8 cellular contexts compared by ENCODE assay signal in genomic region chr19:1437609-1438008, GRCh38. TPM values are rescaled to one million over a fixed set of nuclear protein-coding genes. Genes with fewer than 3 reads are reported as not detected.
DNase-seq lines count a peak whose midpoint lies in the region; ATAC-seq and TF ChIP-seq lines count a peak whose summit lies in the region.

No MANE protein-coding gene starts in this region.

- no TSS peak for BruUV-seq in IMR-90 (replicated peaks; lab: Mats Ljungman, UMichigan)
- no TSS peak for BruUV-seq in mammary epithelial cell (replicated peaks; lab: Mats Ljungman, UMichigan)

- H2BK20ac ChIP-seq in IMR-90 (ENCODE audit: low read depth, low read length) = no peak overlapping the region

- no peak overlapping the region for H3K9ac ChIP-seq in IMR-90 (ENCODE audit: low read depth, low read length)
- no peak overlapping the region for H3K9ac ChIP-seq in mammary epithelial cell (ENCODE audit: insufficient read depth, low read length)

- no peaks in the 10 kb centered on the region for H3K9me3 Mint-ChIP-seq in CD4-positive, alpha-beta T cell
- no peaks in the 10 kb centered on the region for H3K9me3 Mint-ChIP-seq in natural killer cell treated with Interleukin-12 subunit alpha and Interleukin-12 subunit beta and Interleukin-15 and Interleukin-18, amount 100 ng/mL, for 72 hours

- H3K36me3 ChIP-seq in IMR-90 (ENCODE audit: control insufficient read depth, insufficient read depth, low read length) (peaks cover 57% of the 10 kb centered on the region), mammary epithelial cell (ENCODE audit: insufficient read depth, low read length) (peaks cover 24% of the 10 kb centered on the region), spleen (peaks cover 9 to 73% (median 60%) of the 10 kb centered on the region in 6 donors)

- no peak overlapping the region for H2BK15ac ChIP-seq in IMR-90 (ENCODE audit: low read depth, low read length)

- no peak overlapping the region for H3K4ac ChIP-seq in IMR-90 (ENCODE audit: low read depth, low read length)

- no peak for DNase-seq in CD4-positive, alpha-beta T cell
- DNase-seq in IMR-90 = no peak
- no peak for DNase-seq in mammary epithelial cell
- no peak for DNase-seq in natural killer cell treated with Interleukin-12 subunit alpha and Interleukin-12 subunit beta and Interleukin-15 and Interleukin-18, amount 100 ng/mL, for 72 hours (ENCODE audit: low spot score)
- DNase-seq in DMS153 (lab: John Stamatoyannopoulos, UW) = no peak
- no peak for DNase-seq in spleen

- H2BK5ac ChIP-seq in IMR-90 (ENCODE audit: low read depth, low read length, poor library complexity, severe bottlenecking) = peak overlapping the region; percentile 33

- in situ Hi-C loops in IMR-90 (cut with MboI; ENCODE audit: low sequenced_read_pairs) (no loop called here), mammary epithelial cell (cut with MboI; ENCODE audit: low sequenced_read_pairs in 2 of 2) (no loop called here)

- peaks cover 23% of the 10 kb centered on the region for H3K4me1 Mint-ChIP-seq in CD4-positive, alpha-beta T cell (ENCODE audit: low read depth)
- H3K4me1 Mint-ChIP-seq in natural killer cell treated with Interleukin-12 subunit alpha and Interleukin-12 subunit beta and Interleukin-15 and Interleukin-18, amount 100 ng/mL, for 72 hours (ENCODE audit: low read depth in 2 of 2) = peaks cover 8 to 22% of the 10 kb centered on the region in 2 donors

- CTCF ChIA-PET in CD4-positive, alpha-beta T cell (lab: Charles Lee) = interaction anchor here (1.0 kb wide), 1 partner anchor 13 kb away, joined by 3 read pairs; no protein-coding TSS in a partner anchor
- CTCF ChIA-PET in IMR-90 (lab: Yijun Ruan, JAX) = no interaction called here
- CTCF ChIA-PET in mammary epithelial cell (lab: Charles Lee; ENCODE audit: low non-redundant PET) = no interaction called here

- intact Hi-C loops in CD4-positive, alpha-beta T cell (cut with DNase I, micrococcal nuclease) = loop anchor here (1.0 to 5.0 kb wide), 5 partner anchors 30 to 160 kb away; partner anchors contain the start of genes ADAMTSL5 (in 2 of the 2), DAZAP1 (in 2 of the 2), C19orf25 (in 1 of the 2) and FAM174C (in 1 of the 2)
- intact Hi-C loops in IMR-90 (cut with micrococcal nuclease) (no loop called here), mammary epithelial cell (cut with micrococcal nuclease) (loop anchor here (2.0 kb wide), 3 partner anchors 31 to 159 kb away; partner anchors contain the start of gene DAZAP1), spleen (cut with DNase I; ENCODE audit: low total_unique reads) (no loop called here)

- no peak overlapping the region for H3K23ac ChIP-seq in IMR-90 (ENCODE audit: low read depth, low read length)

- no peaks in the 10 kb centered on the region for H3K27me3 ChIP-seq in CD4-positive, alpha-beta T cell (ENCODE audit: control insufficient read depth, insufficient read depth, low read length)
- H3K27me3 ChIP-seq in IMR-90 (ENCODE audit: control insufficient read depth, insufficient read depth, low read length) = no peaks in the 10 kb centered on the region
- H3K27me3 ChIP-seq in mammary epithelial cell (ENCODE audit: insufficient read depth, low read length) = no peaks in the 10 kb centered on the region
- H3K27me3 ChIP-seq in spleen (replicated peaks in 1 of 7) = no peaks in the 10 kb centered on the region

- no peak for TF ChIP-seq RAD21 in IMR-90 (IDR thresholded peaks at IDR 0.05; ENCODE audit: low read length)

- H3K79me2 ChIP-seq in mammary epithelial cell (ENCODE audit: insufficient read depth, low read length) = peaks cover 61% of the 10 kb centered on the region

- H3K56ac ChIP-seq in IMR-90 (ENCODE audit: extremely low read depth, insufficient read depth, low read length) = no peak overlapping the region

- peaks cover 26 to 42% of the 10 kb centered on the region in 2 experiments for H3K79me1 ChIP-seq in IMR-90 (ENCODE audit: low read depth in 1 of 2, low read length in 2 of 2)

- H3K4me3 ChIP-seq in IMR-90 (ENCODE audit: insufficient read depth, low read depth, low read length) (no peak overlapping the region), mammary epithelial cell (replicated peaks in 1 of 3; ENCODE audit: insufficient read depth in 1 of 3, low read depth in 2 of 3, low read length in 3 of 3) (no peak overlapping the region), spleen (peak overlapping the region in 3 of 8 donors; percentile 68 to 97 (median 83))

- no peak overlapping the region for H2BK120ac ChIP-seq in IMR-90 (ENCODE audit: low read depth, low read length)

- H4K20me1 ChIP-seq in IMR-90 (ENCODE audit: insufficient read depth, low read length) (peaks cover 43% of the 10 kb centered on the region), mammary epithelial cell (ENCODE audit: insufficient read depth, low read length) (peaks cover 9% of the 10 kb centered on the region)

- H3K4me2 ChIP-seq in IMR-90 (ENCODE audit: low read depth, low read length) (no peak overlapping the region), mammary epithelial cell (ENCODE audit: insufficient read depth, low read depth, low read length) (peak overlapping the region; percentile 16)

- POLR2A ChIA-PET in CD4-positive, alpha-beta T cell (lab: Charles Lee) = interaction anchor here (0.9 to 1.4 kb wide), 2 partner anchors 29 to 54 kb away, joined by 3 read pairs; no protein-coding TSS in a partner anchor
- POLR2A ChIA-PET in IMR-90 (lab: Charles Lee; ENCODE audit: unreplicated experiment) = interaction anchor here (0.6 kb wide), 1 partner anchor 140 kb away, joined by 9 read pairs; no protein-coding TSS in a partner anchor

- H3K4me3 Mint-ChIP-seq in CD4-positive, alpha-beta T cell = peak overlapping the region; percentile 100
- peak overlapping the region; percentile 91 for H3K4me3 Mint-ChIP-seq in natural killer cell treated with Interleukin-12 subunit alpha and Interleukin-12 subunit beta and Interleukin-15 and Interleukin-18, amount 100 ng/mL, for 72 hours

- no peak overlapping the region for H3K27ac ChIP-seq in CD4-positive, alpha-beta T cell (ENCODE audit: low read depth, low read length)
- H3K27ac ChIP-seq in IMR-90 (ENCODE audit: insufficient read depth, low read length) (no peak overlapping the region), mammary epithelial cell (ENCODE audit: insufficient read depth, low read depth, low read length) (no peak overlapping the region), spleen (peak overlapping the region in 4 of 8 donors; percentile 90 to 97 (median 92))

- H2AK5ac ChIP-seq in IMR-90 (ENCODE audit: low read depth, low read length) = no peak overlapping the region

- no peak overlapping the region for H2AK9ac ChIP-seq in IMR-90 (replicated peaks; ENCODE audit: low read depth, low read length, poor library complexity)

- no peak for ATAC-seq in CD4-positive, alpha-beta T cell (ENCODE audit: poor library complexity)
- no peak for ATAC-seq in IMR-90 (ENCODE audit: low read depth)
- no peak for ATAC-seq in natural killer cell treated with Interleukin-12 subunit alpha and Interleukin-12 subunit beta and Interleukin-15 and Interleukin-18, amount 100 ng/mL, for 72 hours
- no peak for ATAC-seq in HG03108 (IDR thresholded peaks at IDR 0.05; ENCODE audit: unreplicated experiment)
- no peak for ATAC-seq in GM19452 (IDR thresholded peaks at IDR 0.05; ENCODE audit: unreplicated experiment)

- no peaks in the 10 kb centered on the region for H3K9me3 ChIP-seq in CD4-positive, alpha-beta T cell (ENCODE audit: control insufficient read depth, low read length)
- H3K9me3 ChIP-seq in IMR-90 (ENCODE audit: control insufficient read depth, insufficient read depth, low read length) (no peaks in the 10 kb centered on the region), mammary epithelial cell (replicated peaks; ENCODE audit: insufficient read depth, low read length) (no peaks in the 10 kb centered on the region), spleen (no peaks in the 10 kb centered on the region)

- WGBS in IMR-90 (ENCODE audit: extremely low coverage in 2 of 2, insufficient read length in 1 of 2), 2 experiments = no CpG with 5 or more reads among the region's 8 CpGs
- WGBS in mammary epithelial cell (ENCODE audit: low coverage, missing lambda C conversion rate) = 80% methylated on average over 7 of the region's 8 CpGs
- WGBS in spleen, 5 donors = 37 to 70% (median 59%) methylated on average over 8 of the region's 8 CpGs

- H3K4me1 ChIP-seq in IMR-90 (ENCODE audit: control insufficient read depth, insufficient read depth, low read length) (peaks cover 6% of the 10 kb centered on the region), mammary epithelial cell (ENCODE audit: insufficient read depth, low read length) (peaks cover 23% of the 10 kb centered on the region), spleen (peaks cover 15 to 68% (median 35%) of the 10 kb centered on the region in 6 donors)

- peaks cover 62% of the 10 kb centered on the region for H3K36me3 Mint-ChIP-seq in CD4-positive, alpha-beta T cell (ENCODE audit: low read depth)
- H3K36me3 Mint-ChIP-seq in natural killer cell treated with Interleukin-12 subunit alpha and Interleukin-12 subunit beta and Interleukin-15 and Interleukin-18, amount 100 ng/mL, for 72 hours = no peaks in the 10 kb centered on the region

- TF ChIP-seq CTCF in CD4-positive, alpha-beta T cell (IDR thresholded peaks at IDR 0.05) = no peak
- TF ChIP-seq CTCF in IMR-90 (conservative IDR thresholded peaks at IDR 0.05; ENCODE audit: low read depth, low read length) (no peak), mammary epithelial cell (conservative IDR thresholded peaks at IDR 0.05 in 1 of 2, IDR thresholded peaks at IDR 0.05 in 1 of 2; ENCODE audit: extremely low read depth in 1 of 2, insufficient read depth in 1 of 2, low read depth in 1 of 2, low read length in 2 of 2) (no peak), spleen (IDR thresholded peaks at IDR 0.05 in 8 of 11, conservative IDR thresholded peaks at IDR 0.05 in 3 of 11) (no peak)

- dilution Hi-C loops in IMR-90 (cut with HindIII; ENCODE audit: low sequenced_read_pairs, unreplicated experiment) (no loop called here), mammary epithelial cell (cut with HindIII; ENCODE audit: low sequenced_read_pairs) (no loop called here)

- no peaks in the 10 kb centered on the region; the same call in 1 of the 2 replicates for H3K9me1 ChIP-seq in IMR-90 (ENCODE audit: insufficient read depth, low read length)

- no peak overlapping the region for H3K14ac ChIP-seq in IMR-90 (replicated peaks; ENCODE audit: low read depth, low read length)

- no peaks in the 10 kb centered on the region for H3K27me3 Mint-ChIP-seq in CD4-positive, alpha-beta T cell
- H3K27me3 Mint-ChIP-seq in natural killer cell treated with Interleukin-12 subunit alpha and Interleukin-12 subunit beta and Interleukin-15 and Interleukin-18, amount 100 ng/mL, for 72 hours = no peaks in the 10 kb centered on the region

- H2AFZ ChIP-seq in IMR-90 (replicated peaks; ENCODE audit: low read length, poor library complexity) (no peak overlapping the region), mammary epithelial cell (ENCODE audit: low read depth, low read length) (no peak overlapping the region)

- no peak overlapping the region for H3K18ac ChIP-seq in IMR-90 (ENCODE audit: low read depth, low read length)

- H3K27ac Mint-ChIP-seq in CD4-positive, alpha-beta T cell = peak overlapping the region; percentile 92
- peak overlapping the region; percentile 95 to 98 for H3K27ac Mint-ChIP-seq in natural killer cell treated with Interleukin-12 subunit alpha and Interleukin-12 subunit beta and Interleukin-15 and Interleukin-18, amount 100 ng/mL, for 72 hours

- H4K91ac ChIP-seq in IMR-90 (ENCODE audit: insufficient read depth, low read depth, low read length) = no peak overlapping the region

- TF ChIP-seq POLR2A in IMR-90 (IDR thresholded peaks at IDR 0.05; ENCODE audit: low read depth, low read length) (no peak), spleen (IDR thresholded peaks at IDR 0.05) (no peak)

- H4K5ac ChIP-seq in IMR-90 (ENCODE audit: low read depth, low read length) = no peak overlapping the region

- peak overlapping the region; percentile 48 to 89; a peak in 1 of 4 replicates for H4K8ac ChIP-seq in IMR-90 (ENCODE audit: low read depth in 2 of 2, low read length in 2 of 2)

RNA-seq across cellular contexts. Expression of gene RPS15, which starts 0.6 kb away (rescaled TPM):
- total RNA-seq in CD4-positive, alpha-beta T cell = 1,000 to 10,000 TPM; 2,193 to 2,200 TPM
- total RNA-seq in IMR-90 (2012; rRNA removed) = 834 and 1,179 TPM in 2 replicates
- 1,855 and 2,269 TPM in 2 replicates for polyA plus RNA-seq in IMR-90 (2012; rRNA removed)
- polyA plus RNA-seq in IMR-90 (2012; cell fraction: cytosol; rRNA removed) = 15,264 and 18,725 TPM in 2 replicates
- 1,510 and 3,480 TPM in 2 replicates for polyA plus RNA-seq in IMR-90 (2012; cell fraction: nucleus; rRNA removed; ENCODE audit: low replicate concordance)
- total RNA-seq in mammary epithelial cell = 100 to 1,000 TPM; 318 to 950 TPM
- 2,121 TPM for polyA plus RNA-seq in mammary epithelial cell
- polyA minus RNA-seq in mammary epithelial cell = 372 TPM
- total RNA-seq in natural killer cell treated with Interleukin-12 subunit alpha and Interleukin-12 subunit beta and Interleukin-15 and Interleukin-18, amount 100 ng/mL, for 72 hours = 1,000 to 10,000 TPM in 1 of 2 donors, 100 to 1,000 TPM in 1; 757 to 1,081 TPM
- total RNA-seq in spleen = 1,000 to 10,000 TPM in 6 of 7 donors, 100 to 1,000 TPM in 1; 932 to 4,344 (median 1,309) TPM
- polyA plus RNA-seq in spleen = 1,000 to 10,000 TPM; 4,275 to 5,849 (median 5,793) TPM

RNA-seq across cellular contexts. Expression of gene APC2, which starts 12.3 kb away (rescaled TPM):
- under 1 TPM; 0.20 to 0.30 TPM for total RNA-seq in CD4-positive, alpha-beta T cell
- 0.28 and 0.36 TPM in 2 replicates for total RNA-seq in IMR-90 (2012; rRNA removed)
- polyA plus RNA-seq in IMR-90 (2012; rRNA removed) = 0.41 and 0.42 TPM in 2 replicates
- 0.17 and 0.55 TPM in 2 replicates for polyA plus RNA-seq in IMR-90 (2012; cell fraction: cytosol; rRNA removed)
- 0.89 and 2.3 TPM in 2 replicates for polyA plus RNA-seq in IMR-90 (2012; cell fraction: nucleus; rRNA removed; ENCODE audit: low replicate concordance)
- total RNA-seq in mammary epithelial cell = under 1 TPM; under 0.01 to 0.19 TPM
- 0.08 TPM for polyA plus RNA-seq in mammary epithelial cell
- not detected for polyA minus RNA-seq in mammary epithelial cell
- total RNA-seq in natural killer cell treated with Interleukin-12 subunit alpha and Interleukin-12 subunit beta and Interleukin-15 and Interleukin-18, amount 100 ng/mL, for 72 hours = under 1 TPM; 0.05 to 0.17 TPM
- under 1 TPM; 0.07 to 0.56 (median 0.20) TPM for total RNA-seq in spleen
- under 1 TPM; 0.02 to 0.29 (median 0.02) TPM for polyA plus RNA-seq in spleen

RNA-seq across cellular contexts. Expression of gene DAZAP1, which starts 30.2 kb away (rescaled TPM):
- total RNA-seq in CD4-positive, alpha-beta T cell = 100 to 1,000 TPM; 128 to 133 TPM
- total RNA-seq in IMR-90 (2012; rRNA removed) (22.0 and 35.3 TPM in 2 replicates), mammary epithelial cell (100 to 1,000 TPM in 1 of 2 donors, 10 to 100 TPM in 1; 32.8 to 163 TPM), spleen (100 to 1,000 TPM in 3 of 7 donors, 10 to 100 TPM in 4; 43.8 to 137 (median 94.6) TPM)
- polyA plus RNA-seq in IMR-90 (2012; rRNA removed) (62.8 and 63.6 TPM in 2 replicates), mammary epithelial cell (56.3 TPM), spleen (100 to 1,000 TPM in 2 of 3 donors, 10 to 100 TPM in 1; 80.0 to 133 (median 106) TPM)
- polyA plus RNA-seq in IMR-90 (2012; cell fraction: cytosol; rRNA removed) = 32.2 and 39.6 TPM in 2 replicates
- polyA plus RNA-seq in IMR-90 (2012; cell fraction: nucleus; rRNA removed; ENCODE audit: low replicate concordance) = 127 and 151 TPM in 2 replicates
- polyA minus RNA-seq in mammary epithelial cell = 238 TPM
- total RNA-seq in natural killer cell treated with Interleukin-12 subunit alpha and Interleukin-12 subunit beta and Interleukin-15 and Interleukin-18, amount 100 ng/mL, for 72 hours = 100 to 1,000 TPM; 233 to 282 TPM

RNA-seq across cellular contexts. Expression of gene GAMT, which starts 36.3 kb away (rescaled TPM):
- total RNA-seq in CD4-positive, alpha-beta T cell = 10 to 100 TPM; 11.0 to 13.0 TPM
- total RNA-seq in IMR-90 (2012; rRNA removed) (22.8 and 23.9 TPM in 2 replicates), mammary epithelial cell (10 to 100 TPM in 1 of 2 donors, 1 to 10 TPM in 1; 4.2 to 19.5 TPM), spleen (10 to 100 TPM in 4 of 7 donors, 1 to 10 TPM in 3; 7.1 to 14.5 (median 11.2) TPM)
- polyA plus RNA-seq in IMR-90 (2012; rRNA removed) (51.8 and 63.6 TPM in 2 replicates), mammary epithelial cell (8.0 TPM), spleen (10 to 100 TPM; 15.2 to 20.4 (median 18.2) TPM)
- 37.4 and 106 TPM in 2 replicates for polyA plus RNA-seq in IMR-90 (2012; cell fraction: cytosol; rRNA removed)
- polyA plus RNA-seq in IMR-90 (2012; cell fraction: nucleus; rRNA removed; ENCODE audit: low replicate concordance) = 22.7 and 61.5 TPM in 2 replicates
- polyA minus RNA-seq in mammary epithelial cell = not detected
- 10 to 100 TPM in 1 of 2 donors, 1 to 10 TPM in 1; 5.2 to 15.6 TPM for total RNA-seq in natural killer cell treated with Interleukin-12 subunit alpha and Interleukin-12 subunit beta and Interleukin-15 and Interleukin-18, amount 100 ng/mL, for 72 hours

RNA-seq across cellular contexts. Expression of gene C19orf25, which starts 41.4 kb away (rescaled TPM):
- 10 to 100 TPM; 14.9 to 15.8 TPM for total RNA-seq in CD4-positive, alpha-beta T cell
- 10.4 and 10.6 TPM in 2 replicates for total RNA-seq in IMR-90 (2012; rRNA removed)
- polyA plus RNA-seq in IMR-90 (2012; rRNA removed) = 34.9 and 40.8 TPM in 2 replicates
- 36.9 and 49.4 TPM in 2 replicates for polyA plus RNA-seq in IMR-90 (2012; cell fraction: cytosol; rRNA removed)
- polyA plus RNA-seq in IMR-90 (2012; cell fraction: nucleus; rRNA removed; ENCODE audit: low replicate concordance) = 25.0 and 47.9 TPM in 2 replicates
- 10 to 100 TPM; 25.8 to 41.9 TPM for total RNA-seq in mammary epithelial cell
- 22.2 TPM for polyA plus RNA-seq in mammary epithelial cell
- polyA minus RNA-seq in mammary epithelial cell = 9.1 TPM
- total RNA-seq in natural killer cell treated with Interleukin-12 subunit alpha and Interleukin-12 subunit beta and Interleukin-15 and Interleukin-18, amount 100 ng/mL, for 72 hours = 10 to 100 TPM; 45.1 to 58.4 TPM
- total RNA-seq in spleen = 10 to 100 TPM; 31.3 to 52.8 (median 40.3) TPM
- polyA plus RNA-seq in spleen = 10 to 100 TPM; 24.7 to 56.6 (median 38.8) TPM

Comparison
In these comparisons a context has a peak if more than half of its experiments do, and no peak if none do; other contexts are left out.
1. intact Hi-C loops: an anchor here in CD4-positive, alpha-beta T cell (1.0 to 5.0 kb wide) and mammary epithelial cell (2.0 kb wide); none called in IMR-90 and spleen.